18 cellular contexts compared by ENCODE assay signal in the genomic region with DNA sequence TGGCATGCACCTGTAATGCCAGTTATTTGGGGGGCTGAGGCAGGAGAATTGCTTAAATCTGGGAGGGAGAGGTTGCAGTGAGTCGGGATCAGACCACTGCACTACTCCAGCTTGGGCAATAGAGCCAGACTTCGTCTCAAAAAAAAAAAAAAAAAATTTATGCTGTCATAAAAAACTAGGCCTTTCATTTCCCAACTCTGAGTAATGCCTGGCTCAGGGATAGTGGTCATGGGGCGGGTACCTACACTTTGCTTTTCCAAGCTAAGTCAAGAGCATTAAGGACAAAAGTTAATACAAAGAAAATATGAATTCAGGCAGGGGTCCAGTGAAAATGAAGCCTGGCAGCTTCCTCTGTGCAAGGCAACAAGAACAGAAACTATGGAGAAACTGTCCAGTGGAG. TPM values are rescaled to one million over a fixed set of nuclear protein-coding genes. Genes with fewer than 3 reads are reported as not detected.
DNase-seq lines count a peak whose midpoint lies in the region; TF ChIP-seq lines count a peak whose summit lies in the region.
"Had no signal": no experiment of that assay in that cellular context is flagged by ENCODE, and none has a peak within 500 bp of the region (broad histone marks: within the 10 kb centered on the region; RNA-seq: fewer than 3 reads in every experiment).

No MANE protein-coding gene starts in this region.

- H3K9me3 ChIP-seq in CD4-positive, alpha-beta memory T cell (ENCODE audit: control insufficient read depth in 1 of 2, low read length in 2 of 2), result no peaks in the 10 kb centered on the region
- H3K9me3 ChIP-seq in adipocyte (ENCODE audit: control insufficient read depth, low read length), result no peaks in the 10 kb centered on the region
- no peaks in the 10 kb centered on the region for H3K9me3 ChIP-seq in mesenchymal stem cell (ENCODE audit: control insufficient read depth, low read length)
- H3K9me3 ChIP-seq: esophagus muscularis mucosa, tibial nerve had no signal

- H3K36me3 ChIP-seq in CD4-positive, alpha-beta memory T cell (ENCODE audit: insufficient read depth, low read length), result peaks cover 86% of the 10 kb centered on the region
- H3K36me3 ChIP-seq in adipocyte (ENCODE audit: control insufficient read depth, insufficient read depth, low read length, severe bottlenecking) (peaks cover 89% of the 10 kb centered on the region), mesenchymal stem cell (ENCODE audit: control insufficient read depth in 1 of 2, insufficient read depth in 2 of 2, low read depth in 1 of 2, low read length in 2 of 2) (peaks cover 44 to 96% of the 10 kb centered on the region in 2 experiments)

- H4K91ac ChIP-seq in mesenchymal stem cell (ENCODE audit: low read length), result no peak overlapping the region

- no peak overlapping the region for H2BK120ac ChIP-seq in mesenchymal stem cell (ENCODE audit: low read depth, low read length)

- peaks cover 36% of the 10 kb centered on the region for H3K79me1 ChIP-seq in mesenchymal stem cell (replicated peaks; ENCODE audit: low read length, poor library complexity, severe bottlenecking)

- no peak overlapping the region for H3K4me3 Mint-ChIP-seq in CD4-positive, alpha-beta memory T cell
- H3K4me3 Mint-ChIP-seq in HFFc6, result no peak overlapping the region
- H3K4me3 Mint-ChIP-seq: activated naive CD4-positive, alpha-beta T cell treated with anti-CD3 and anti-CD28 coated beads for 36 hours; memory B cell; natural killer cell treated with Interleukin-12 subunit alpha and Interleukin-12 subunit beta and Interleukin-15 and Interleukin-18, amount 100 ng/mL, for 72 hours had no signal

- no peak overlapping the region for H3K18ac ChIP-seq in mesenchymal stem cell (ENCODE audit: low read depth in 1 of 2, low read length in 2 of 2)

- no peak for TF ChIP-seq CTCF in HFFc6 (IDR thresholded peaks at IDR 0.05)

- no peak overlapping the region for H3K4me3 ChIP-seq in CD4-positive, alpha-beta memory T cell (ENCODE audit: low read length in 2 of 2)
- H3K4me3 ChIP-seq in adipocyte (ENCODE audit: low read length) (no peak overlapping the region), mesenchymal stem cell (ENCODE audit: insufficient read depth in 1 of 2, low read depth in 1 of 2, low read length in 2 of 2) (no peak overlapping the region)
- H3K4me3 ChIP-seq: dorsolateral prefrontal cortex, esophagus muscularis mucosa, tibial nerve had no signal

- no peak overlapping the region for H3K4ac ChIP-seq in mesenchymal stem cell (ENCODE audit: low read depth in 1 of 2, low read length in 2 of 2)

- CTCF ChIA-PET in CD4-positive, alpha-beta memory T cell (lab: Charles Lee; ENCODE audit: partially characterized antibody), result interaction anchor here (1.5 kb wide), 1 partner anchor 28 kb away, joined by 3 read pairs; no protein-coding TSS in a partner anchor

- peak overlapping the region in 4 of 7 donors; percentile 1 to 75 (median 39) for H3K27ac Mint-ChIP-seq in CD4-positive, alpha-beta memory T cell
- peak overlapping the region; percentile 27; the same call in 1 of the 2 replicates for H3K27ac Mint-ChIP-seq in HFFc6
- H3K27ac Mint-ChIP-seq: memory B cell had no signal

- H3K4me1 ChIP-seq in CD4-positive, alpha-beta memory T cell (ENCODE audit: insufficient read depth, low read length), result no peaks in the 10 kb centered on the region
- H3K4me1 ChIP-seq in adipocyte (ENCODE audit: control insufficient read depth, insufficient read depth, low read length) (peaks cover 35% of the 10 kb centered on the region), mesenchymal stem cell (ENCODE audit: control insufficient read depth, insufficient read depth, low read depth, low read length) (no peaks in the 10 kb centered on the region)

- no peaks in the 10 kb centered on the region for H3K27me3 Mint-ChIP-seq in CD4-positive, alpha-beta memory T cell
- no peaks in the 10 kb centered on the region for H3K27me3 Mint-ChIP-seq in HFFc6 (ENCODE audit: insufficient read depth)
- H3K27me3 Mint-ChIP-seq: memory B cell; natural killer cell treated with Interleukin-12 subunit alpha and Interleukin-12 subunit beta and Interleukin-15 and Interleukin-18, amount 100 ng/mL, for 72 hours had no signal

- H2BK15ac ChIP-seq in mesenchymal stem cell (ENCODE audit: low read depth, poor library complexity, severe bottlenecking), result no peak overlapping the region

- no peaks in the 10 kb centered on the region for H3K9me3 Mint-ChIP-seq in CD4-positive, alpha-beta memory T cell
- H3K9me3 Mint-ChIP-seq in HFFc6, result no peaks in the 10 kb centered on the region
- H3K9me3 Mint-ChIP-seq: activated naive CD4-positive, alpha-beta T cell treated with anti-CD3 and anti-CD28 coated beads for 36 hours; memory B cell; natural killer cell treated with Interleukin-12 subunit alpha and Interleukin-12 subunit beta and Interleukin-15 and Interleukin-18, amount 100 ng/mL, for 72 hours had no signal

- H2BK5ac ChIP-seq in mesenchymal stem cell (ENCODE audit: low read depth, low read length, poor library complexity, severe bottlenecking), result no peak overlapping the region

- POLR2A ChIA-PET in CD4-positive, alpha-beta memory T cell (lab: Charles Lee; ENCODE audit: partially characterized antibody), result interaction anchor here (0.6 kb wide), 1 partner anchor 115 kb away, joined by 3 read pairs; no protein-coding TSS in a partner anchor

- WGBS in mesenchymal stem cell, result 93% methylated on average over 3 of the region's 3 CpGs

- no peak overlapping the region for H3K4me2 ChIP-seq in mesenchymal stem cell (ENCODE audit: low read length, poor library complexity, severe bottlenecking)

- intact Hi-C loops in CD4-positive, alpha-beta memory T cell (cut with micrococcal nuclease), result no loop called here

- H3K9ac ChIP-seq in adipocyte (ENCODE audit: low read length), result peak overlapping the region; percentile 19
- peak overlapping the region; percentile 68 for H3K9ac ChIP-seq in mesenchymal stem cell (ENCODE audit: low read length)

- no peak overlapping the region for H2AFZ ChIP-seq in mesenchymal stem cell (ENCODE audit: low read depth, low read length)

- no peak overlapping the region for H4K8ac ChIP-seq in mesenchymal stem cell (ENCODE audit: low read length)

- no peak overlapping the region for H3K14ac ChIP-seq in mesenchymal stem cell (ENCODE audit: low read length in 2 of 2)

- no peaks in the 10 kb centered on the region for H3K27me3 ChIP-seq in CD4-positive, alpha-beta memory T cell (ENCODE audit: insufficient read depth, low read length)
- no peaks in the 10 kb centered on the region for H3K27me3 ChIP-seq in adipocyte (replicated peaks; ENCODE audit: control insufficient read depth, insufficient read depth, low read length)
- no peaks in the 10 kb centered on the region for H3K27me3 ChIP-seq in mesenchymal stem cell (ENCODE audit: control insufficient read depth in 1 of 2, insufficient read depth in 1 of 2, low read length in 2 of 2)
- H3K27me3 ChIP-seq: dorsolateral prefrontal cortex, esophagus muscularis mucosa, tibial nerve had no signal

- H3K27ac ChIP-seq in CD4-positive, alpha-beta memory T cell (ENCODE audit: low read depth, low read length), result no peak overlapping the region
- no peak overlapping the region for H3K27ac ChIP-seq in mesenchymal stem cell (ENCODE audit: low read length, poor library complexity, severe bottlenecking)
- H3K27ac ChIP-seq: esophagus muscularis mucosa, tibial nerve had no signal

- no peak overlapping the region for H2BK12ac ChIP-seq in mesenchymal stem cell (ENCODE audit: low read length in 2 of 2)

- H3K23ac ChIP-seq in mesenchymal stem cell (ENCODE audit: low read length in 2 of 2), result no peak overlapping the region

- H2AK5ac ChIP-seq in mesenchymal stem cell (ENCODE audit: low read length, severe bottlenecking), result no peak overlapping the region

- no peak for DNase-seq in CD4-positive, alpha-beta memory T cell
- DNase-seq in HFFc6 (peak; percentile 11), adipocyte (ENCODE audit: low read depth) (peak; percentile 63), mesenchymal stem cell (no peak), NCI-H2107 (lab: John Stamatoyannopoulos, UW) (no peak), SIG-M5 (lab: John Stamatoyannopoulos, UW) (no peak), NCI-H187 (lab: John Stamatoyannopoulos, UW) (no peak)
- DNase-seq: activated naive CD4-positive, alpha-beta T cell treated with anti-CD3 and anti-CD28 coated beads for 36 hours; C1 segment of cervical spinal cord; dorsolateral prefrontal cortex; H7; NCI-H146; NCI-H446 treated with DMSO at 0.1 percent for 48 hours; small intestine had no signal

- peaks cover 58 to 88% of the 10 kb centered on the region in 2 donors for H3K36me3 Mint-ChIP-seq in CD4-positive, alpha-beta memory T cell
- H3K36me3 Mint-ChIP-seq in HFFc6 (ENCODE audit: low read depth), result peaks cover 43% of the 10 kb centered on the region

- H3K4me1 Mint-ChIP-seq in CD4-positive, alpha-beta memory T cell, result peaks cover 4 to 29% (median 14%) of the 10 kb centered on the region in 4 donors
- peaks cover 13% of the 10 kb centered on the region for H3K4me1 Mint-ChIP-seq in HFFc6 (ENCODE audit: low read depth)

RNA-seq across cellular contexts. Expression of a gene that starts 16.3 kb away (rescaled TPM):
- total RNA-seq in CD4-positive, alpha-beta memory T cell, result 100 to 1,000 TPM; 145 to 149 TPM
- 10 to 100 TPM; 19.9 to 34.2 TPM for polyA plus RNA-seq in CD4-positive, alpha-beta memory T cell
- total RNA-seq in HFFc6 (2021; fragmentation: NEBNext Ultra II Directional; extraction: Animal tissue kit (Norgen Biotek cat#: 25700)), result 10 to 100 TPM; 56.9 to 72.4 (median 64.8) TPM
- 69.8 TPM for polyA plus RNA-seq in mesenchymal stem cell (2013, experiment 1 of 2)
- 62.6 TPM for polyA plus RNA-seq in mesenchymal stem cell (2013, experiment 2 of 2)

RNA-seq across cellular contexts. Expression of a gene that starts 16.4 kb away (rescaled TPM):
- total RNA-seq in CD4-positive, alpha-beta memory T cell, result 10 to 100 TPM; 54.7 to 60.2 TPM
- polyA plus RNA-seq in CD4-positive, alpha-beta memory T cell, result 100 to 1,000 TPM; 100 to 106 TPM
- 10 to 100 TPM; 33.9 to 43.0 (median 38.3) TPM for total RNA-seq in HFFc6 (2021; fragmentation: NEBNext Ultra II Directional; extraction: Animal tissue kit (Norgen Biotek cat#: 25700))
- 25.6 TPM for polyA plus RNA-seq in mesenchymal stem cell (2013, experiment 1 of 2)
- 27.2 TPM for polyA plus RNA-seq in mesenchymal stem cell (2013, experiment 2 of 2)

RNA-seq across cellular contexts. Expression of a gene that starts 21.1 kb away (rescaled TPM):
- 10 to 100 TPM; 17.2 to 19.4 TPM for total RNA-seq in CD4-positive, alpha-beta memory T cell
- polyA plus RNA-seq in CD4-positive, alpha-beta memory T cell, result 10 to 100 TPM; 45.7 to 48.1 TPM
- 1 to 10 TPM; 5.9 to 9.5 (median 8.3) TPM for total RNA-seq in HFFc6 (2021; fragmentation: NEBNext Ultra II Directional; extraction: Animal tissue kit (Norgen Biotek cat#: 25700))
- polyA plus RNA-seq in mesenchymal stem cell (2013, experiment 1 of 2), result 13.1 TPM
- 13.1 TPM for polyA plus RNA-seq in mesenchymal stem cell (2013, experiment 2 of 2)

RNA-seq across cellular contexts. Expression of a gene that starts 51.3 kb away (rescaled TPM):
- 10 to 100 TPM; 61.2 to 62.5 TPM for total RNA-seq in CD4-positive, alpha-beta memory T cell
- polyA plus RNA-seq in CD4-positive, alpha-beta memory T cell, result 10 to 100 TPM; 49.0 to 59.2 TPM
- total RNA-seq in HFFc6 (2021; fragmentation: NEBNext Ultra II Directional; extraction: Animal tissue kit (Norgen Biotek cat#: 25700)), result 10 to 100 TPM; 49.0 to 63.1 (median 58.0) TPM
- polyA plus RNA-seq in mesenchymal stem cell (2013, experiment 1 of 2), result 68.7 TPM
- polyA plus RNA-seq in mesenchymal stem cell (2013, experiment 2 of 2), result 67.7 TPM

RNA-seq across cellular contexts. Expression of a gene that starts 51.8 kb away (rescaled TPM):
- total RNA-seq in CD4-positive, alpha-beta memory T cell, result 10 to 100 TPM; 40.1 to 42.6 TPM
- polyA plus RNA-seq in CD4-positive, alpha-beta memory T cell, result 10 to 100 TPM; 49.2 to 95.7 TPM
- 10 to 100 TPM; 38.7 to 52.8 (median 46.7) TPM for total RNA-seq in HFFc6 (2021; fragmentation: NEBNext Ultra II Directional; extraction: Animal tissue kit (Norgen Biotek cat#: 25700))
- polyA plus RNA-seq in mesenchymal stem cell (2013, experiment 1 of 2), result 33.2 TPM
- polyA plus RNA-seq in mesenchymal stem cell (2013, experiment 2 of 2), result 32.4 TPM

Comparison
In these comparisons a context has a peak if more than half of its experiments do, and no peak if none do; other contexts are left out.
1. DNase-seq: peak in HFFc6 (single experiment) and adipocyte (single experiment); none in CD4-positive, alpha-beta memory T cell (0 of 5), mesenchymal stem cell (single experiment), NCI-H2107 (single experiment), SIG-M5 (single experiment) and NCI-H187 (0 of 2).